Comparison of ENCODE assay signal across 19 cellular contexts in genomic region chr18:32086866-32087265, GRCh38. TPM values are rescaled to one million over a fixed set of nuclear protein-coding genes. Genes with fewer than 3 reads are reported as not detected.
DNase-seq lines count a peak whose midpoint lies in the region; ATAC-seq, FAIRE-seq and TF ChIP-seq lines count a peak whose summit lies in the region.
"Had no signal": no experiment of that assay in that cellular context is flagged by ENCODE, and none has a peak within 500 bp of the region (broad histone marks: within the 10 kb centered on the region; RNA-seq: fewer than 3 reads in every experiment).

No MANE protein-coding gene starts in this region.

- H3K9ac ChIP-seq in endothelial cell of umbilical vein (replicated peaks; ENCODE audit: extremely low read depth, insufficient read depth, low read length): no peak overlapping the region

- H3K27me3 Mint-ChIP-seq in natural killer cell (ENCODE audit: low read depth in 2 of 2): peaks cover 0 to 3% of the 10 kb centered on the region in 2 donors
- no peaks in the 10 kb centered on the region for H3K27me3 Mint-ChIP-seq in natural killer cell treated with Interleukin-12 subunit alpha and Interleukin-12 subunit beta and Interleukin-15 and Interleukin-18, amount 100 ng/mL, for 72 hours
- no peaks in the 10 kb centered on the region for H3K27me3 Mint-ChIP-seq in activated T-helper 17 cell treated with anti-CD3 and anti-CD28 coated beads, Interleukin-2, amount 50 U/mL, for 72 hours
- H3K27me3 Mint-ChIP-seq: T-helper 17 cell had no signal

- POLR2A ChIA-PET in endothelial cell of umbilical vein (lab: Charles Lee): no interaction called here

- H3K27me3 ChIP-seq in endothelial cell of umbilical vein (ENCODE audit: control insufficient read depth in 2 of 2, insufficient read depth in 2 of 2, low read length in 2 of 2) (no peaks in the 10 kb centered on the region), vagina (no peaks in the 10 kb centered on the region)

- dilution Hi-C loops in endothelial cell of umbilical vein (cut with MboI; ENCODE audit: extremely low pct_ligation_motif_present, low sequenced_read_pairs): no loop called here

- H2AFZ ChIP-seq in endothelial cell of umbilical vein (ENCODE audit: low read depth, low read length): peak overlapping the region; percentile 14

- CTCF ChIA-PET in endothelial cell of umbilical vein (lab: Charles Lee): interaction anchor here (1.4 kb wide), 1 partner anchor 110 kb away, joined by 4 read pairs; no protein-coding TSS in a partner anchor

- peaks cover 0 to 3% of the 10 kb centered on the region in 2 donors for H3K9me3 Mint-ChIP-seq in natural killer cell
- no peaks in the 10 kb centered on the region for H3K9me3 Mint-ChIP-seq in natural killer cell treated with Interleukin-12 subunit alpha and Interleukin-12 subunit beta and Interleukin-15 and Interleukin-18, amount 100 ng/mL, for 72 hours
- H3K9me3 Mint-ChIP-seq in activated T-helper 17 cell treated with anti-CD3 and anti-CD28 coated beads, Interleukin-2, amount 50 U/mL, for 72 hours: no peaks in the 10 kb centered on the region

- intact Hi-C loops in natural killer cell (cut with micrococcal nuclease): no loop called here
- intact Hi-C loops in endothelial cell of umbilical vein (cut with micrococcal nuclease): no loop called here
- intact Hi-C loops in vagina (cut with DNase I): no loop called here

- no TSS peak for BruUV-seq in endothelial cell of umbilical vein (replicated peaks; lab: Mats Ljungman, UMichigan)

- TF ChIP-seq CTCF in natural killer cell (IDR thresholded peaks at IDR 0.05): no peak
- no peak for TF ChIP-seq CTCF in endothelial cell of umbilical vein (IDR thresholded peaks at IDR 0.05; ENCODE audit: extremely low read depth in 1 of 2, insufficient read depth in 1 of 2, low read depth in 1 of 2, low read length in 2 of 2)
- TF ChIP-seq CTCF in vagina (IDR thresholded peaks at IDR 0.05): no peak

- no peaks in the 10 kb centered on the region for H3K79me2 ChIP-seq in endothelial cell of umbilical vein (ENCODE audit: control insufficient read depth, insufficient read depth, low read length)

- no peak for ATAC-seq in natural killer cell
- ATAC-seq in natural killer cell treated with Interleukin-12 subunit alpha and Interleukin-12 subunit beta and Interleukin-15 and Interleukin-18, amount 100 ng/mL, for 72 hours: no peak
- no peak for ATAC-seq in activated T-helper 17 cell treated with anti-CD3 and anti-CD28 coated beads, Interleukin-2, amount 50 U/mL, for 72 hours (replicated peaks)
- ATAC-seq: activated T-cell treated with anti-CD3 and anti-CD28 coated beads, Interleukin-2, amount 50 U/mL, for 72 hours; T-helper 17 cell had no signal

- H3K27ac ChIP-seq in endothelial cell of umbilical vein (ENCODE audit: insufficient read depth, low read depth, low read length) (no peak overlapping the region), vagina (no peak overlapping the region)

- H3K4me2 ChIP-seq in endothelial cell of umbilical vein (ENCODE audit: insufficient read depth, low read length): no peak overlapping the region

- H3K4me3 Mint-ChIP-seq in natural killer cell: peak overlapping the region; percentile 29
- H3K4me3 Mint-ChIP-seq in natural killer cell treated with Interleukin-12 subunit alpha and Interleukin-12 subunit beta and Interleukin-15 and Interleukin-18, amount 100 ng/mL, for 72 hours: no peak overlapping the region
- H3K4me3 Mint-ChIP-seq in activated T-helper 17 cell treated with anti-CD3 and anti-CD28 coated beads, Interleukin-2, amount 50 U/mL, for 72 hours: no peak overlapping the region
- H3K4me3 Mint-ChIP-seq: mesothelial cell of epicardium had no signal

- H3K4me3 ChIP-seq in endothelial cell of umbilical vein (replicated peaks in 1 of 3; ENCODE audit: insufficient read depth in 1 of 3, low read depth in 1 of 3, low read length in 3 of 3) (no peak overlapping the region), vagina (no peak overlapping the region)

- peaks cover 38 to 48% of the 10 kb centered on the region in 2 donors for H3K4me1 Mint-ChIP-seq in natural killer cell
- peaks cover 37 to 46% of the 10 kb centered on the region in 2 donors for H3K4me1 Mint-ChIP-seq in natural killer cell treated with Interleukin-12 subunit alpha and Interleukin-12 subunit beta and Interleukin-15 and Interleukin-18, amount 100 ng/mL, for 72 hours (ENCODE audit: low read depth in 2 of 2)
- peaks cover 16% of the 10 kb centered on the region for H3K4me1 Mint-ChIP-seq in activated T-helper 17 cell treated with anti-CD3 and anti-CD28 coated beads, Interleukin-2, amount 50 U/mL, for 72 hours

- no peaks in the 10 kb centered on the region for H3K9me1 ChIP-seq in endothelial cell of umbilical vein (replicated peaks; ENCODE audit: control insufficient read depth, extremely low read depth, insufficient read depth, low read length)

- H3K9me3 ChIP-seq in endothelial cell of umbilical vein (replicated peaks; ENCODE audit: control insufficient read depth, insufficient read depth, low read length) (no peaks in the 10 kb centered on the region), vagina (no peaks in the 10 kb centered on the region)

- DNase-seq in natural killer cell (no peak), NOMO-1 treated with DMSO at 0.1 percent for 48 hours (lab: John Stamatoyannopoulos, UW; ENCODE audit: unreplicated experiment) (peak; percentile 91), endothelial cell of umbilical vein (ENCODE audit: low read depth, low spot score) (no peak), GM19239 (ENCODE audit: insufficient read length, low spot score) (no peak), vagina (ENCODE audit: extremely low spot score in 2 of 2) (no peak)
- no peak for DNase-seq in natural killer cell treated with Interleukin-12 subunit alpha and Interleukin-12 subunit beta and Interleukin-15 and Interleukin-18, amount 100 ng/mL, for 72 hours (ENCODE audit: low spot score)
- DNase-seq in activated CD4-positive, alpha-beta T cell treated with anti-CD3 and anti-CD28 coated beads, Interleukin-2, amount 50 U/mL, for 1 hour: no peak
- DNase-seq: activated CD4-positive, alpha-beta T cell treated with anti-CD3 and anti-CD28 coated beads for 4 hours; activated T-cell treated with anti-CD3 and anti-CD28 coated beads, Interleukin-2, amount 50 U/mL, for 72 hours; amniotic stem cell; dermis blood vessel endothelial cell; DMS153; foreskin melanocyte; NCI-H1105; OCI-M1; stimulated activated CD4-positive, alpha-beta T cell treated with anti-CD3 and anti-CD28 coated beads, Interleukin-12 subunit alpha, Interleukin-12 subunit beta, amount 100 ng/mL, for 4 hours; T-helper 17 cell had no signal

- TF ChIP-seq POLR2A in endothelial cell of umbilical vein (IDR thresholded peaks at IDR 0.05; ENCODE audit: low read depth, low read length) (no peak), vagina (IDR thresholded peaks at IDR 0.05) (no peak)

- no peaks in the 10 kb centered on the region for H3K36me3 Mint-ChIP-seq in natural killer cell
- H3K36me3 Mint-ChIP-seq in natural killer cell treated with Interleukin-12 subunit alpha and Interleukin-12 subunit beta and Interleukin-15 and Interleukin-18, amount 100 ng/mL, for 72 hours: no peaks in the 10 kb centered on the region
- H3K36me3 Mint-ChIP-seq in activated T-helper 17 cell treated with anti-CD3 and anti-CD28 coated beads, Interleukin-2, amount 50 U/mL, for 72 hours (ENCODE audit: low read depth): no peaks in the 10 kb centered on the region
- H3K36me3 Mint-ChIP-seq: mesothelial cell of epicardium had no signal

- no peak for FAIRE-seq in endothelial cell of umbilical vein (lab: Jason Lieb, UNC)
- no peak for FAIRE-seq in GM19239 (lab: Jason Lieb, UNC)

- H3K27ac Mint-ChIP-seq in natural killer cell: peak overlapping the region; percentile 37 to 44
- H3K27ac Mint-ChIP-seq in natural killer cell treated with Interleukin-12 subunit alpha and Interleukin-12 subunit beta and Interleukin-15 and Interleukin-18, amount 100 ng/mL, for 72 hours: peak overlapping the region in 1 of 2 donors; percentile 94
- no peak overlapping the region for H3K27ac Mint-ChIP-seq in activated T-helper 17 cell treated with anti-CD3 and anti-CD28 coated beads, Interleukin-2, amount 50 U/mL, for 72 hours
- H3K27ac Mint-ChIP-seq: activated T-cell treated with anti-CD3 and anti-CD28 coated beads, Interleukin-2, amount 50 U/mL, for 72 hours; mesothelial cell of epicardium; T-helper 17 cell had no signal

- H4K20me1 ChIP-seq in endothelial cell of umbilical vein (replicated peaks; ENCODE audit: control insufficient read depth, extremely low read depth, insufficient read depth, low read length): no peaks in the 10 kb centered on the region

- H3K4me1 ChIP-seq in endothelial cell of umbilical vein (ENCODE audit: control insufficient read depth, extremely low read depth, insufficient read depth, low read length) (peaks cover 21% of the 10 kb centered on the region), vagina (peaks cover 18% of the 10 kb centered on the region)

- H3K36me3 ChIP-seq in endothelial cell of umbilical vein (ENCODE audit: control insufficient read depth in 2 of 2, extremely low read depth in 1 of 2, insufficient read depth in 2 of 2, low read length in 2 of 2): no peaks in the 10 kb centered on the region
- no peaks in the 10 kb centered on the region for H3K36me3 ChIP-seq in vagina

TF ChIP-seq in endothelial cell of umbilical vein, 7 proteins besides CTCF, POLR2A, EP300 and RAD21 (continues in another document):
- TF ChIP-seq FOS (IDR thresholded peaks at IDR 0.05; ENCODE audit: borderline replicate concordance, insufficient read depth, low read length) (no peak), MAX (IDR thresholded peaks at IDR 0.05; ENCODE audit: insufficient read depth, insufficient read length) (no peak), GATA2 (IDR thresholded peaks at IDR 0.05; ENCODE audit: insufficient read depth, insufficient read length, low read depth, low read length) (no peak), POLR2AphosphoS5 (IDR thresholded peaks at IDR 0.05; ENCODE audit: insufficient read depth, low read depth, low read length) (no peak)

RNA-seq across cellular contexts. Expression of gene RNF138, which starts 4.8 kb away (rescaled TPM):
- 10 to 100 TPM; 76.6 to 89.8 (median 87.7) TPM for total RNA-seq in natural killer cell
- 10 to 100 TPM; 59.2 to 62.5 TPM for total RNA-seq in natural killer cell treated with Interleukin-12 subunit alpha and Interleukin-12 subunit beta and Interleukin-15 and Interleukin-18, amount 100 ng/mL, for 72 hours
- total RNA-seq in endothelial cell of umbilical vein: 24.6 and 31.5 TPM in 2 replicates
- polyA plus RNA-seq in endothelial cell of umbilical vein: 13.8 and 14.7 TPM in 2 replicates
- 18.8 and 24.8 TPM in 2 replicates for polyA plus RNA-seq in endothelial cell of umbilical vein (2011; cell fraction: cytosol; rRNA removed)
- 18.5 and 20.5 TPM in 2 replicates for polyA plus RNA-seq in endothelial cell of umbilical vein (2011; cell fraction: nucleus; rRNA removed)
- polyA plus RNA-seq in endothelial cell of umbilical vein (2012): 15.3 and 19.4 TPM in 2 replicates
- polyA minus RNA-seq in endothelial cell of umbilical vein: 37.9 and 46.9 TPM in 2 replicates
- polyA minus RNA-seq in endothelial cell of umbilical vein (2011; cell fraction: cytosol; rRNA and poly(A)+ RNA removed): 98.8 TPM
- polyA minus RNA-seq in endothelial cell of umbilical vein (2011; cell fraction: nucleus; rRNA and poly(A)+ RNA removed): 16.3 and 23.9 TPM in 2 replicates
- total RNA-seq in activated T-helper 17 cell treated with anti-CD3 and anti-CD28 coated beads, Interleukin-2, amount 50 U/mL, for 72 hours: 10 to 100 TPM; 43.3 to 51.2 TPM
- total RNA-seq in vagina: 15.7 TPM
